Comparison of ENCODE assay signal across 11 cellular contexts in the genomic region with DNA sequence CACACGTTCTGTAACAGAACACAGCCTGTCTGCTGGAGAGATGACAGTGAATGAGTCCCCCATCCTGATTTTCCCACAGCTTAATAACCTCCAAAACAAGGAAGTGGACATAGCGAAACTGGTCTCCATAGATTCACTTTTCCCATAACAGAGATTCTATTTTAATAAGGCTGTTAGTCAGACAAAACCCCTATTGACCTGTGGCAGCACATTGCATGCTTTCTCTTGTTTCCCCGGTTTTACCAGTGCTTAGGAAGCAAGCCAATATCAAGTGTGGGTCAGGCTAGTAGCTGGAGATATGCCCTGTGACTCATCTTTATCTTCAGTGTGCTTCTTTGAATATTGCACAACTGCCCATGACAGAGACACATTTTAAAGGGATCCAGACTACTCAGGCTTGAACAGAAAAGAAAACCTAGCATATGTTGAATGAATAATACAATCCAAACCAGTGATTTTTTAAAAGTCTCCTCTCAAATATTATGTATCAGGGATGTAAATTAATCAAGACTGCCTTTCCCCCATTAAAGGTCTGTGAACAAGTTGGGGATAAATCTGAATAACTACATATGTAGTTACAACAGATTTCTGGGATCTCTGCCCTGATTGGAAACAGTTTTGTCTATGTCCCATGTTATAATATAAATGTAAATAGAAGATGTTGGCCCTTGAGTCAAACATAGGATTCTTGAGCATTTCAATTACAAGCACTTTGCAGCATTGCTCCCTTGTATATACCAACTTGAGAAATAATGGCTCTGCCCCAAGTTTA. TPM values are rescaled to one million over a fixed set of nuclear protein-coding genes. Genes with fewer than 3 reads are reported as not detected.
DNase-seq lines count a peak whose midpoint lies in the region; ATAC-seq and TF ChIP-seq lines count a peak whose summit lies in the region.
"Had no signal": no experiment of that assay in that cellular context is flagged by ENCODE, and none has a peak within 500 bp of the region (broad histone marks: within the 10 kb centered on the region; RNA-seq: fewer than 3 reads in every experiment).

No MANE protein-coding gene starts in this region.

- no peaks in the 10 kb centered on the region for H3K9me3 ChIP-seq in skeletal muscle satellite cell (replicated peaks; ENCODE audit: low read length)

- H3K4me2 ChIP-seq in skeletal muscle satellite cell (ENCODE audit: low read length), result peak overlapping the region; percentile 9

- no peak for ATAC-seq in stimulated activated effector memory CD8-positive, alpha-beta T cell treated with anti-CD3 and anti-CD28 coated beads, Interleukin-12 subunit alpha, Interleukin-12 subunit beta, amount 100 ng/mL, for 72 hours
- ATAC-seq: T-helper 17 cell had no signal

- H3K4me1 Mint-ChIP-seq in stimulated activated effector memory CD8-positive, alpha-beta T cell treated with anti-CD3 and anti-CD28 coated beads, Interleukin-12 subunit alpha, Interleukin-12 subunit beta, amount 100 ng/mL, for 72 hours, result no peaks in the 10 kb centered on the region
- H3K4me1 Mint-ChIP-seq: central memory CD8-positive, alpha-beta T cell; naive B cell; T-helper 17 cell had no signal

- no peak for TF ChIP-seq CTCF in HFF-Myc (IDR thresholded peaks at IDR 0.05; ENCODE audit: low read depth, low read length, missing control alignments)

- H3K4me3 ChIP-seq in HFF-Myc (replicated peaks; ENCODE audit: low read depth, low read length), result no peak overlapping the region
- no peak overlapping the region for H3K4me3 ChIP-seq in skeletal muscle satellite cell (ENCODE audit: low read length)

- no peak overlapping the region for H3K4me3 Mint-ChIP-seq in stimulated activated effector memory CD8-positive, alpha-beta T cell treated with anti-CD3 and anti-CD28 coated beads, Interleukin-12 subunit alpha, Interleukin-12 subunit beta, amount 100 ng/mL, for 72 hours
- H3K4me3 Mint-ChIP-seq: central memory CD8-positive, alpha-beta T cell; naive B cell; T-helper 17 cell had no signal

- H3K9ac ChIP-seq in skeletal muscle satellite cell (ENCODE audit: low read depth, low read length), result peak overlapping the region; percentile 47

- DNase-seq in HFF-Myc (ENCODE audit: extremely low read depth, low read depth) (peak; percentile 83), T1000 (lab: John Stamatoyannopoulos, UW) (peak; percentile 79), glomerular visceral epithelial cell (ENCODE audit: extremely low spot score) (peak; percentile 22), SHP77 treated with DMSO at 0.1 percent for 48 hours (lab: John Stamatoyannopoulos, UW) (no peak), NCI-H187 (lab: John Stamatoyannopoulos, UW) (no peak), ecto neural progenitor cell (ENCODE audit: low spot score) (no peak)
- no peak for DNase-seq in stimulated activated effector memory CD8-positive, alpha-beta T cell treated with anti-CD3 and anti-CD28 coated beads, Interleukin-12 subunit alpha, Interleukin-12 subunit beta, amount 100 ng/mL, for 72 hours (ENCODE audit: low spot score in 2 of 2)
- DNase-seq: naive B cell, T-helper 17 cell had no signal

- H3K36me3 Mint-ChIP-seq in stimulated activated effector memory CD8-positive, alpha-beta T cell treated with anti-CD3 and anti-CD28 coated beads, Interleukin-12 subunit alpha, Interleukin-12 subunit beta, amount 100 ng/mL, for 72 hours, result no peaks in the 10 kb centered on the region
- H3K36me3 Mint-ChIP-seq: naive B cell had no signal

- no peak overlapping the region for H3K27ac Mint-ChIP-seq in stimulated activated effector memory CD8-positive, alpha-beta T cell treated with anti-CD3 and anti-CD28 coated beads, Interleukin-12 subunit alpha, Interleukin-12 subunit beta, amount 100 ng/mL, for 72 hours
- H3K27ac Mint-ChIP-seq: naive B cell, T-helper 17 cell had no signal

- H3K36me3 ChIP-seq in skeletal muscle satellite cell (ENCODE audit: insufficient read depth, low read length), result no peaks in the 10 kb centered on the region

- no peaks in the 10 kb centered on the region for H3K27me3 ChIP-seq in skeletal muscle satellite cell (ENCODE audit: control insufficient read depth, insufficient read depth, low read length)

- H3K4me1 ChIP-seq in skeletal muscle satellite cell (ENCODE audit: control insufficient read depth, insufficient read depth, low read length), result no peaks in the 10 kb centered on the region

- H3K9me3 Mint-ChIP-seq in stimulated activated effector memory CD8-positive, alpha-beta T cell treated with anti-CD3 and anti-CD28 coated beads, Interleukin-12 subunit alpha, Interleukin-12 subunit beta, amount 100 ng/mL, for 72 hours, result peaks cover 6% of the 10 kb centered on the region

RNA-seq across cellular contexts. Expression of a gene that starts 11.9 kb away (rescaled TPM):
- not detected in 2 replicates for total RNA-seq in skeletal muscle satellite cell (2012; rRNA removed)
- total RNA-seq: T-helper 17 cell had no signal

RNA-seq across cellular contexts. Expression of a gene that starts 54.9 kb away (rescaled TPM):
- total RNA-seq in skeletal muscle satellite cell (2012; rRNA removed), result not detected in 2 replicates
- total RNA-seq: T-helper 17 cell had no signal

Comparison
In these comparisons a context has a peak if more than half of its experiments do, and no peak if none do; other contexts are left out.
1. DNase-seq: peak in HFF-Myc (single experiment), T1000 (single experiment) and glomerular visceral epithelial cell (single experiment); none in SHP77 treated with DMSO at 0.1 percent for 48 hours (single experiment), NCI-H187 (0 of 2), stimulated activated effector memory CD8-positive, alpha-beta T cell treated with anti-CD3 and anti-CD28 coated beads, Interleukin-12 subunit alpha, Interleukin-12 subunit beta, amount 100 ng/mL, for 72 hours (0 of 2) and ecto neural progenitor cell (single experiment).